1 cellular context compared by ENCODE assay signal in genomic region chr9:37920471-37921167, GRCh38.
TF ChIP-seq lines count a peak whose summit lies in the region.

No MANE protein-coding gene starts in this region.

TF ChIP-seq in H1, 55 proteins besides CTCF, POLR2A, EP300 and RAD21 (continued from another document):
- TF ChIP-seq GABPA (IDR thresholded peaks at IDR 0.05; ENCODE audit: borderline replicate concordance, insufficient read depth, low read length) = no peak
- no peak for TF ChIP-seq JUND (IDR thresholded peaks at IDR 0.05; ENCODE audit: low read length)
- no peak for TF ChIP-seq EZH2 (IDR thresholded peaks at IDR 0.05; ENCODE audit: low read depth, low read length, severe bottlenecking)
- TF ChIP-seq E2F6 (IDR thresholded peaks at IDR 0.05) = no peak
TF ChIP-seq in H1: peak in this region for 3.
